In the genomic region with DNA sequence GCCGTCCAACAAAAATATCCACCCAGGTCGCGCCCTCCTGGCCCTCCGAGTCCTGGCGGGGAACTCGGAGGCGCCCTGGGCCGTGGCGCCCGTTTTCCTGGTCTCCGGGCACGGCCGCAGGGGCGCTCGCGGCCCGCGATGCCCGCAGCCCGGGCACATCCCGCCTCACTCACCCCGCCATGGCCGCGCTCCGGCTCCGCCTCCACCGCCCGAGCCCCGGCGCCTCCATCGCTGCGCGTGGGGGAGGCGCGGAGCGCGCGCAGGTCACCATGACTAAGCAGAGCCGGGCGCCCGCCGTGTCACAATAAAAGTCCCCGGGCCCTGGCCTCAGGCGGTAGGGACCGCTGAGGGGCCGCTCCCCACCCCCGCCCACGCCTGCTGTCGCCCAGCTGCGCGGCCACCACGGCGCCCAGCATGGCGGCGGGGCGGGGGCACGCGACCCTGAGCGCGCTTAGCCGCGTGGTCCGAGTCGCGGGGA, we compare ENCODE assay signal across 8 cellular contexts. TPM values are rescaled to one million over a fixed set of nuclear protein-coding genes. Genes with fewer than 3 reads are reported as not detected.
A peak's percentile ranks its signal among the peaks of the same experiment; 100 is the strongest.
DNase-seq lines count a peak whose midpoint lies in the region; ATAC-seq and TF ChIP-seq lines count a peak whose summit lies in the region.

No MANE protein-coding gene starts in this region.

- peaks cover 16% of the 10 kb centered on the region for H3K36me3 ChIP-seq in PC-3 (ENCODE audit: low read depth, low read length)
- no peaks in the 10 kb centered on the region for H3K36me3 ChIP-seq in mucosa of stomach (ENCODE audit: control insufficient read depth, insufficient read depth, low read length)

- no peak; the same call in 1 of the 2 replicates for TF ChIP-seq CTCF in PC-3 (conservative IDR thresholded peaks at IDR 0.05; ENCODE audit: low read depth, low read length)

- peak overlapping the region; percentile 98 for H3K9ac ChIP-seq in PC-3 (ENCODE audit: low read length)
- H3K9ac ChIP-seq in mucosa of stomach (ENCODE audit: low read length): peak overlapping the region; percentile 97

- DNase-seq in DMS153 treated with DMSO at 0.1 percent for 48 hours (lab: John Stamatoyannopoulos, UW; ENCODE audit: unreplicated experiment) (peak; percentile 71), PC-3 (peak; percentile 94), erythroblast (lab: John Stamatoyannopoulos, UW) (peak; percentile 97 to 98)
- peak; percentile 89 for DNase-seq in activated T-cell treated with anti-CD3 and anti-CD28 coated beads, Interleukin-2, amount 50 U/mL, for 1 hour
- peak; percentile 53 to 82 for DNase-seq in stimulated activated CD8-positive, alpha-beta memory T cell treated with anti-CD3 and anti-CD28 coated beads, Interleukin-4, amount 100 ng/mL, for 4 hours (ENCODE audit: low read depth in 2 of 2, low spot score in 1 of 2)

- peak overlapping the region; percentile 86 for H3K4me3 ChIP-seq in PC-3 (ENCODE audit: low read length)
- peak overlapping the region; percentile 94 for H3K4me3 ChIP-seq in mucosa of stomach (ENCODE audit: low read length)

- H3K4me1 ChIP-seq in PC-3 (ENCODE audit: insufficient read depth, low read length) (peaks cover 4% of the 10 kb centered on the region; the same call in 1 of the 2 replicates), mucosa of stomach (ENCODE audit: control insufficient read depth, insufficient read depth, low read length) (peaks cover 25% of the 10 kb centered on the region)

- CTCF ChIA-PET in PC-3 (lab: Charles Lee): no interaction called here

- peak overlapping the region; percentile 91 for H3K4me2 ChIP-seq in PC-3 (ENCODE audit: low read length)

- BruUV-seq in PC-3 (replicated peaks; lab: Mats Ljungman, UMichigan): no TSS peak

- intact Hi-C loops in PC-3 (cut with micrococcal nuclease): no loop called here

- peak; percentile 58; the same call in 1 of the 2 replicates for TF ChIP-seq EP300 in Ishikawa (IDR thresholded peaks at IDR 0.05; ENCODE audit: borderline replicate concordance)

- peak; percentile 92 for TF ChIP-seq POLR2A in erythroblast (IDR thresholded peaks at IDR 0.05; ENCODE audit: low read length)

- H2AFZ ChIP-seq in PC-3 (ENCODE audit: low read length): peak overlapping the region; percentile 91

- H3F3A ChIP-seq in PC-3 (ENCODE audit: low read length, unreplicated experiment): no peaks in the 10 kb centered on the region

- peaks cover 47% of the 10 kb centered on the region for H3K79me2 ChIP-seq in PC-3 (ENCODE audit: low read length)

- peak overlapping the region; percentile 73 for H3K27ac ChIP-seq in PC-3 (ENCODE audit: low read length)

- no peak for TF ChIP-seq RAD21 in Ishikawa (IDR thresholded peaks at IDR 0.05; ENCODE audit: low read depth)

- ATAC-seq in GM21576 (IDR thresholded peaks at IDR 0.05; ENCODE audit: unreplicated experiment): peak; percentile 68
- peak; percentile 91 for ATAC-seq in PC-3

- no peaks in the 10 kb centered on the region for H3K9me2 ChIP-seq in PC-3 (replicated peaks; ENCODE audit: low read length)

- H3K9me3 ChIP-seq in PC-3 (ENCODE audit: low read length) (no peaks in the 10 kb centered on the region), mucosa of stomach (ENCODE audit: control insufficient read depth, low read length) (no peaks in the 10 kb centered on the region)

- POLR2A ChIA-PET in PC-3 (lab: Charles Lee; ENCODE audit: unreplicated experiment): no interaction called here

- H4K20me1 ChIP-seq in PC-3 (ENCODE audit: low read length): 0 out of 2 replicates have a peak, but pooled peaks cover 7% of the 10 kb centered on the region

- no peaks in the 10 kb centered on the region for H3K27me3 ChIP-seq in PC-3 (ENCODE audit: low read length)
- no peaks in the 10 kb centered on the region for H3K27me3 ChIP-seq in mucosa of stomach (ENCODE audit: control insufficient read depth, insufficient read depth, low read length)

TF ChIP-seq in Ishikawa, 13 proteins besides CTCF, POLR2A, EP300 and RAD21:
- no peak for TF ChIP-seq CEBPB (IDR thresholded peaks at IDR 0.05)
- TF ChIP-seq TCF12 (IDR thresholded peaks at IDR 0.05; ENCODE audit: low read depth): peak; percentile 77; the same call in 1 of the 2 replicates
- no peak for TF ChIP-seq ZBTB7A (IDR thresholded peaks at IDR 0.05; ENCODE audit: low read depth)
- no peak for TF ChIP-seq NFIC (IDR thresholded peaks at IDR 0.05)
- TF ChIP-seq, protein P1, sequence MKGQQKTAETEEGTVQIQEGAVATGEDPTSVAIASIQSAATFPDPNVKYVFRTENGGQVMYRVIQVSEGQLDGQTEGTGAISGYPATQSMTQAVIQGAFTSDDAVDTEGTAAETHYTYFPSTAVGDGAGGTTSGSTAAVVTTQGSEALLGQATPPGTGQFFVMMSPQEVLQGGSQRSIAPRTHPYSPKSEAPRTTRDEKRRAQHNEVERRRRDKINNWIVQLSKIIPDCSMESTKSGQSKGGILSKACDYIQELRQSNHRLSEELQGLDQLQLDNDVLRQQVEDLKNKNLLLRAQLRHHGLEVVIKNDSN (IDR thresholded peaks at IDR 0.05): peak; percentile 46; the same call in 1 of the 2 replicates
- TF ChIP-seq TAF1 (IDR thresholded peaks at IDR 0.05; ENCODE audit: low read depth): peak; percentile 83
- TF ChIP-seq, protein P2, sequence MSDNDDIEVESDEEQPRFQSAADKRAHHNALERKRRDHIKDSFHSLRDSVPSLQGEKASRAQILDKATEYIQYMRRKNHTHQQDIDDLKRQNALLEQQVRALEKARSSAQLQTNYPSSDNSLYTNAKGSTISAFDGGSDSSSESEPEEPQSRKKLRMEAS (IDR thresholded peaks at IDR 0.05): peak; percentile 87
- TF ChIP-seq FOXM1 (IDR thresholded peaks at IDR 0.05; ENCODE audit: borderline replicate concordance, low read depth): no peak
- TF ChIP-seq EGR1 (IDR thresholded peaks at IDR 0.05): peak; percentile 93
- peak; percentile 91 for TF ChIP-seq YY1 (IDR thresholded peaks at IDR 0.05; ENCODE audit: low read depth)
- TF ChIP-seq, protein P3, sequence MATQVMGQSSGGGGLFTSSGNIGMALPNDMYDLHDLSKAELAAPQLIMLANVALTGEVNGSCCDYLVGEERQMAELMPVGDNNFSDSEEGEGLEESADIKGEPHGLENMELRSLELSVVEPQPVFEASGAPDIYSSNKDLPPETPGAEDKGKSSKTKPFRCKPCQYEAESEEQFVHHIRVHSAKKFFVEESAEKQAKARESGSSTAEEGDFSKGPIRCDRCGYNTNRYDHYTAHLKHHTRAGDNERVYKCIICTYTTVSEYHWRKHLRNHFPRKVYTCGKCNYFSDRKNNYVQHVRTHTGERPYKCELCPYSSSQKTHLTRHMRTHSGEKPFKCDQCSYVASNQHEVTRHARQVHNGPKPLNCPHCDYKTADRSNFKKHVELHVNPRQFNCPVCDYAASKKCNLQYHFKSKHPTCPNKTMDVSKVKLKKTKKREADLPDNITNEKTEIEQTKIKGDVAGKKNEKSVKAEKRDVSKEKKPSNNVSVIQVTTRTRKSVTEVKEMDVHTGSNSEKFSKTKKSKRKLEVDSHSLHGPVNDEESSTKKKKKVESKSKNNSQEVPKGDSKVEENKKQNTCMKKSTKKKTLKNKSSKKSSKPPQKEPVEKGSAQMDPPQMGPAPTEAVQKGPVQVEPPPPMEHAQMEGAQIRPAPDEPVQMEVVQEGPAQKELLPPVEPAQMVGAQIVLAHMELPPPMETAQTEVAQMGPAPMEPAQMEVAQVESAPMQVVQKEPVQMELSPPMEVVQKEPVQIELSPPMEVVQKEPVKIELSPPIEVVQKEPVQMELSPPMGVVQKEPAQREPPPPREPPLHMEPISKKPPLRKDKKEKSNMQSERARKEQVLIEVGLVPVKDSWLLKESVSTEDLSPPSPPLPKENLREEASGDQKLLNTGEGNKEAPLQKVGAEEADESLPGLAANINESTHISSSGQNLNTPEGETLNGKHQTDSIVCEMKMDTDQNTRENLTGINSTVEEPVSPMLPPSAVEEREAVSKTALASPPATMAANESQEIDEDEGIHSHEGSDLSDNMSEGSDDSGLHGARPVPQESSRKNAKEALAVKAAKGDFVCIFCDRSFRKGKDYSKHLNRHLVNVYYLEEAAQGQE (IDR thresholded peaks at IDR 0.05; ENCODE audit: low read depth): no peak
- TF ChIP-seq TEAD4 (IDR thresholded peaks at IDR 0.05): peak; percentile 44
- TF ChIP-seq CREB1 (IDR thresholded peaks at IDR 0.05; ENCODE audit: low read depth): no peak

RNA-seq across cellular contexts. Expression of a gene that starts 0.6 kb away (rescaled TPM):
- total RNA-seq in PC-3 (2014; rRNA removed): 151 and 184 TPM in 2 replicates

RNA-seq across cellular contexts. Expression of a gene that starts 14.7 kb away (rescaled TPM):
- total RNA-seq in PC-3 (2014; rRNA removed): 2.4 and 4.1 TPM in 2 replicates

RNA-seq across cellular contexts. Expression of a gene that starts 41.1 kb away (rescaled TPM):
- total RNA-seq in PC-3 (2014; rRNA removed): 53.2 and 65.9 TPM in 2 replicates

Comparison
In these comparisons a context has a peak if more than half of its experiments do, and no peak if none do; other contexts are left out.
1. Peak in every context shown above with its lines: DNase-seq, ATAC-seq, H3K4me3 ChIP-seq and H3K27ac ChIP-seq.